ENCODE assay signal across 5 cellular contexts in genomic region chr14:61755382-61755742, GRCh38. TPM values are rescaled to one million over a fixed set of nuclear protein-coding genes. Genes with fewer than 3 reads are reported as not detected.
"Had no signal": no experiment of that assay in that cellular context is flagged by ENCODE, and none has a peak within 500 bp of the region (broad histone marks: within the 10 kb centered on the region; RNA-seq: fewer than 3 reads in every experiment).

No MANE protein-coding gene starts in this region.

RNA-seq across cellular contexts. Expression of gene SYT16, which starts 57.1 kb away (rescaled TPM):
- total RNA-seq: activated CD4-positive, alpha-beta T cell treated with anti-CD3 and anti-CD28 coated beads, Interleukin-2, amount 10 ng/mL, durations not matched to agents 24 days and 14 days; activated CD8-positive, alpha-beta T cell treated with anti-CD3 and anti-CD28 coated beads, Interleukin-2, amount 10 ng/mL, durations not matched to agents 7 days and 5 days; aorta; left ventricle myocardium inferior; T-helper 2 cell treated with Interferon-gamma antibody and Interleukin-4, amounts not matched to agents 100 ng/mL and 5 ng/mL, for 36 hours had no signal
